In genomic region chr4:153916273-153916755, GRCh38 we compare ENCODE assay signal across 8 cellular contexts.
DNase-seq lines count a peak whose midpoint lies in the region; ATAC-seq and TF ChIP-seq lines count a peak whose summit lies in the region.
"Had no signal": no experiment of that assay in that cellular context is flagged by ENCODE, and none has a peak within 500 bp of the region (broad histone marks: within the 10 kb centered on the region; RNA-seq: fewer than 3 reads in every experiment).

No MANE protein-coding gene starts in this region.

- TF ChIP-seq CTCF in upper lobe of right lung (IDR thresholded peaks at IDR 0.05), result no peak

- H3K27me3 ChIP-seq in effector memory CD4-positive, alpha-beta T cell (replicated peaks; ENCODE audit: control insufficient read depth, insufficient read depth, low read length, poor library complexity, severe bottlenecking), result no peaks in the 10 kb centered on the region
- no peaks in the 10 kb centered on the region for H3K27me3 ChIP-seq in upper lobe of right lung

- no peaks in the 10 kb centered on the region for H3K4me1 ChIP-seq in effector memory CD4-positive, alpha-beta T cell (ENCODE audit: control insufficient read depth, insufficient read depth, low read length, poor library complexity, severe bottlenecking)
- no peaks in the 10 kb centered on the region for H3K4me1 ChIP-seq in upper lobe of right lung

- H3K27ac ChIP-seq in effector memory CD4-positive, alpha-beta T cell (ENCODE audit: insufficient read depth, low read length, poor library complexity, severe bottlenecking), result no peak overlapping the region
- H3K27ac ChIP-seq in upper lobe of right lung, result no peak overlapping the region
- H3K27ac ChIP-seq: dorsolateral prefrontal cortex had no signal

- intact Hi-C loops in upper lobe of right lung (cut with DNase I), result no loop called here

- DNase-seq in HT1080 (ENCODE audit: low read depth) (peak; percentile 7), upper lobe of right lung (no peak), HPDE6-E6E7 (ENCODE audit: extremely low spot score) (no peak)
- DNase-seq in stimulated activated CD4-positive, alpha-beta T cell treated with anti-CD3 and anti-CD28 coated beads, Interleukin-4, amount 100 ng/mL, for 24 hours, result peak; percentile 61
- no peak for DNase-seq in effector memory CD4-positive, alpha-beta T cell
- DNase-seq: dorsolateral prefrontal cortex had no signal

- H3K4me3 ChIP-seq in effector memory CD4-positive, alpha-beta T cell (ENCODE audit: insufficient read depth, low read depth, low read length, poor library complexity, severe bottlenecking), result no peak overlapping the region
- no peak overlapping the region for H3K4me3 ChIP-seq in upper lobe of right lung
- H3K4me3 ChIP-seq: dorsolateral prefrontal cortex had no signal

- no peaks in the 10 kb centered on the region for H3K36me3 ChIP-seq in effector memory CD4-positive, alpha-beta T cell (ENCODE audit: control insufficient read depth, insufficient read depth, low read length)
- H3K36me3 ChIP-seq in upper lobe of right lung, result no peaks in the 10 kb centered on the region

- ATAC-seq in GM19324 (IDR thresholded peaks at IDR 0.05; ENCODE audit: low FRiP score, unreplicated experiment) (peak; percentile 95), HG02610 (IDR thresholded peaks at IDR 0.05; ENCODE audit: unreplicated experiment) (peak; percentile 99), upper lobe of right lung (no peak)

- no peaks in the 10 kb centered on the region for H3K9me3 ChIP-seq in effector memory CD4-positive, alpha-beta T cell (ENCODE audit: control insufficient read depth, low read length)
- H3K9me3 ChIP-seq in upper lobe of right lung, result no peaks in the 10 kb centered on the region

Comparison
In these comparisons a context has a peak if more than half of its experiments do, and no peak if none do; other contexts are left out.
1. DNase-seq: peak in HT1080 (single experiment) and stimulated activated CD4-positive, alpha-beta T cell treated with anti-CD3 and anti-CD28 coated beads, Interleukin-4, amount 100 ng/mL, for 24 hours (single experiment); none in effector memory CD4-positive, alpha-beta T cell (0 of 3), upper lobe of right lung (single experiment) and HPDE6-E6E7 (single experiment).